ENCODE assay signal across 8 cellular contexts in genomic region chr14:77043984-77044485, GRCh38. TPM values are rescaled to one million over a fixed set of nuclear protein-coding genes. Genes with fewer than 3 reads are reported as not detected.
DNase-seq lines count a peak whose midpoint lies in the region; ATAC-seq and TF ChIP-seq lines count a peak whose summit lies in the region.

No MANE protein-coding gene starts in this region.

- H3K9me3 Mint-ChIP-seq in CD4-positive, alpha-beta memory T cell: no peaks in the 10 kb centered on the region

- no peak for TF ChIP-seq POLR2A in Peyer's patch (IDR thresholded peaks at IDR 0.05)
- no peak for TF ChIP-seq POLR2A in esophagus muscularis mucosa (IDR thresholded peaks at IDR 0.05; ENCODE audit: low read depth)

- H3K27me3 ChIP-seq in CD4-positive, alpha-beta memory T cell (ENCODE audit: insufficient read depth, low read length): no peaks in the 10 kb centered on the region
- H3K27me3 ChIP-seq in Peyer's patch (no peaks in the 10 kb centered on the region), esophagus muscularis mucosa (no peaks in the 10 kb centered on the region), MM.1S (replicated peaks; ENCODE audit: insufficient read depth, low read length) (no peaks in the 10 kb centered on the region)

- no peaks in the 10 kb centered on the region for H3K36me3 Mint-ChIP-seq in CD4-positive, alpha-beta memory T cell

- no peak overlapping the region for H2AFZ ChIP-seq in MM.1S (ENCODE audit: low read length)

- H3K4me1 Mint-ChIP-seq in CD4-positive, alpha-beta memory T cell: peaks cover 33 to 80% (median 66%) of the 10 kb centered on the region in 4 donors

- POLR2A ChIA-PET in CD4-positive, alpha-beta memory T cell (lab: Charles Lee; ENCODE audit: partially characterized antibody): interaction anchor here (5.0 to 15.8 kb wide), 2 partner anchors 15 to 82 kb away, joined by 64 to 456 read pairs; partner anchors contain the start of gene IRF2BPL

- intact Hi-C loops in CD4-positive, alpha-beta memory T cell (cut with micrococcal nuclease): loop anchor here (1.0 to 5.0 kb wide), 2 partner anchors 11 to 278 kb away; partner anchors contain the start of genes GSTZ1 and POMT2
- intact Hi-C loops in esophagus muscularis mucosa (cut with DNase I): loop anchor here (2.0 kb wide), 1 partner anchor 125 kb away; no protein-coding TSS in a partner anchor
- intact Hi-C loops in posterior vena cava (cut with DNase I): no loop called here

- no peaks in the 10 kb centered on the region for H3K79me2 ChIP-seq in MM.1S (ENCODE audit: low read length)

- peaks cover 25% of the 10 kb centered on the region for H3F3A ChIP-seq in MM.1S (ENCODE audit: insufficient read depth, low read length)

- H3K4me1 ChIP-seq in CD4-positive, alpha-beta memory T cell (ENCODE audit: insufficient read depth, low read length): peaks cover 75% of the 10 kb centered on the region
- H3K4me1 ChIP-seq in Peyer's patch (peaks cover 3 to 75% (median 41%) of the 10 kb centered on the region in 4 donors), esophagus muscularis mucosa (peaks cover 75 to 81% (median 79%) of the 10 kb centered on the region in 4 donors), MM.1S (ENCODE audit: low read length) (peaks cover 32% of the 10 kb centered on the region)

- no peak overlapping the region; the same call in 1 of the 2 replicates for H3K4me2 ChIP-seq in MM.1S (ENCODE audit: low read depth, low read length)

- CTCF ChIA-PET in CD4-positive, alpha-beta memory T cell (lab: Charles Lee; ENCODE audit: partially characterized antibody): interaction anchor here (1.2 to 17.7 kb wide), 10 partner anchors 10 to 168 kb away, joined by 3 to 360 read pairs (median 12); partner anchors contain the start of gene IRF2BPL

- WGBS in esophagus muscularis mucosa: 75% methylated on average over 8 of the region's 8 CpGs

- TF ChIP-seq EP300 in esophagus muscularis mucosa (IDR thresholded peaks at IDR 0.05): no peak

- no peaks in the 10 kb centered on the region for H3K9me3 ChIP-seq in CD4-positive, alpha-beta memory T cell (ENCODE audit: control insufficient read depth in 1 of 2, low read length in 2 of 2)
- H3K9me3 ChIP-seq in Peyer's patch (no peaks in the 10 kb centered on the region), esophagus muscularis mucosa (no peaks in the 10 kb centered on the region), MM.1S (replicated peaks; ENCODE audit: insufficient read depth, low read length) (no peaks in the 10 kb centered on the region)

- ATAC-seq in HG03135 (IDR thresholded peaks at IDR 0.05; ENCODE audit: unreplicated experiment): no peak

- H3K27ac Mint-ChIP-seq in CD4-positive, alpha-beta memory T cell: peak overlapping the region; percentile 70 to 100 (median 94)

- no peaks in the 10 kb centered on the region for H4K20me1 ChIP-seq in MM.1S (ENCODE audit: insufficient read depth, low read length)

- no peak for DNase-seq in CD4-positive, alpha-beta memory T cell
- DNase-seq in Peyer's patch: no peak
- DNase-seq in esophagus muscularis mucosa (ENCODE audit: extremely low spot score): no peak
- peak; percentile 79 for DNase-seq in posterior vena cava (ENCODE audit: low spot score)
- DNase-seq in NCI-H2196 (lab: John Stamatoyannopoulos, UW; ENCODE audit: unreplicated experiment): no peak
- DNase-seq in NCI-H446 treated with DMSO at 0.1 percent for 48 hours (lab: John Stamatoyannopoulos, UW): no peak
- no peak for DNase-seq in MM.1S

- TF ChIP-seq CTCF in Peyer's patch (IDR thresholded peaks at IDR 0.05): no peak
- no peak for TF ChIP-seq CTCF in esophagus muscularis mucosa (IDR thresholded peaks at IDR 0.05)
- no peak for TF ChIP-seq CTCF in MM.1S (IDR thresholded peaks at IDR 0.05; ENCODE audit: low read length)

- H3K27ac ChIP-seq in CD4-positive, alpha-beta memory T cell (ENCODE audit: low read depth, low read length): peak overlapping the region; percentile 50
- H3K27ac ChIP-seq in Peyer's patch (peak overlapping the region; percentile 86 to 91 (median 90)), esophagus muscularis mucosa (replicated peaks in 1 of 4) (peak overlapping the region; percentile 93 to 100 (median 98)), MM.1S (ENCODE audit: low read length) (no peak overlapping the region)

- peak overlapping the region in 6 of 8 donors; percentile 52 to 67 (median 64) for H3K4me3 Mint-ChIP-seq in CD4-positive, alpha-beta memory T cell

- H3K9me2 ChIP-seq in MM.1S (replicated peaks; ENCODE audit: insufficient read depth, low read length): no peaks in the 10 kb centered on the region

- H3K27me3 Mint-ChIP-seq in CD4-positive, alpha-beta memory T cell: no peaks in the 10 kb centered on the region

- no peak overlapping the region for H3K9ac ChIP-seq in MM.1S (ENCODE audit: low read length)

- H3K4me3 ChIP-seq in CD4-positive, alpha-beta memory T cell (ENCODE audit: low read length in 2 of 2): no peak overlapping the region
- H3K4me3 ChIP-seq in Peyer's patch (no peak overlapping the region), esophagus muscularis mucosa (no peak overlapping the region), MM.1S (ENCODE audit: low read length) (no peak overlapping the region)

- no peaks in the 10 kb centered on the region for H3K36me3 ChIP-seq in CD4-positive, alpha-beta memory T cell (ENCODE audit: insufficient read depth, low read length)
- no peaks in the 10 kb centered on the region for H3K36me3 ChIP-seq in Peyer's patch
- no peaks in the 10 kb centered on the region for H3K36me3 ChIP-seq in esophagus muscularis mucosa
- no peaks in the 10 kb centered on the region for H3K36me3 ChIP-seq in MM.1S (replicated peaks; ENCODE audit: insufficient read depth, low read length)

RNA-seq across cellular contexts. Expression of gene IRF2BPL, which starts 15.5 kb away (rescaled TPM):
- total RNA-seq in CD4-positive, alpha-beta memory T cell: 10 to 100 TPM; 36.6 to 37.7 TPM
- polyA plus RNA-seq in CD4-positive, alpha-beta memory T cell: 1 to 10 TPM; 1.2 to 3.8 TPM
- 10 to 100 TPM; 10.3 to 20.6 (median 16.4) TPM for total RNA-seq in Peyer's patch
- total RNA-seq in esophagus muscularis mucosa: 100 to 1,000 TPM in 1 of 4 donors, 10 to 100 TPM in 3; 58.6 to 105 (median 98.4) TPM
- total RNA-seq in posterior vena cava: 10 to 100 TPM; 35.7 to 43.3 TPM

RNA-seq across cellular contexts. Expression of gene CIPC, which starts 54.0 kb away (rescaled TPM):
- 10 to 100 TPM; 18.6 to 21.5 TPM for total RNA-seq in CD4-positive, alpha-beta memory T cell
- 1 to 10 TPM; 5.4 to 7.1 TPM for polyA plus RNA-seq in CD4-positive, alpha-beta memory T cell
- total RNA-seq in Peyer's patch (10 to 100 TPM; 22.3 to 66.7 (median 52.1) TPM), esophagus muscularis mucosa (10 to 100 TPM; 37.1 to 63.0 (median 46.5) TPM), posterior vena cava (10 to 100 TPM; 28.8 to 32.4 TPM)

Comparison
In these comparisons a context has a peak if more than half of its experiments do, and no peak if none do; other contexts are left out.
1. intact Hi-C loops: an anchor here in CD4-positive, alpha-beta memory T cell (1.0 to 5.0 kb wide) and esophagus muscularis mucosa (2.0 kb wide); none called in posterior vena cava.